Comparison of ENCODE assay signal across 20 cellular contexts in genomic region chr9:126621919-126622735, GRCh38. TPM values are rescaled to one million over a fixed set of nuclear protein-coding genes. Genes with fewer than 3 reads are reported as not detected.
"Had no signal": no experiment of that assay in that cellular context is flagged by ENCODE, and none has a peak within 500 bp of the region (broad histone marks: within the 10 kb centered on the region; RNA-seq: fewer than 3 reads in every experiment).

No MANE protein-coding gene starts in this region.

- H3K36me3 ChIP-seq: ascending aorta, gastrocnemius medialis, heart right ventricle, left ventricle myocardium inferior, pancreas, thoracic aorta had no signal

- ATAC-seq: activated naive CD8-positive, alpha-beta T cell treated with anti-CD3 and anti-CD28 coated beads, Interleukin-2, amount 50 U/mL, for 24 hours; gastrocnemius medialis; heart right ventricle; natural killer cell; pancreas had no signal

- H3K9me3 Mint-ChIP-seq: activated naive CD4-positive, alpha-beta T cell treated with anti-CD3 and anti-CD28 coated beads for 36 hours; activated naive CD8-positive, alpha-beta T cell treated with anti-CD3 and anti-CD28 coated beads, Interleukin-2, amount 50 U/mL, for 24 hours; activated T-helper 2 cell treated with anti-CD3 and anti-CD28 coated beads, Interferon-gamma antibody, Interleukin-2, Interleukin-4, amounts not matched to agents 10 μg/mL and 5 μg/mL and 100 μg/mL, durations not matched to agents 14 hours and 24 hours and 36 hours; natural killer cell had no signal

- H3K4me3 Mint-ChIP-seq: activated naive CD4-positive, alpha-beta T cell treated with anti-CD3 and anti-CD28 coated beads for 36 hours; activated naive CD8-positive, alpha-beta T cell treated with anti-CD3 and anti-CD28 coated beads, Interleukin-2, amount 50 U/mL, for 24 hours had no signal

- H3K4me3 ChIP-seq: ascending aorta, gastrocnemius medialis, heart right ventricle, left ventricle myocardium inferior, pancreas, thoracic aorta had no signal

- H3K27ac Mint-ChIP-seq: activated naive CD4-positive, alpha-beta T cell treated with anti-CD3 and anti-CD28 coated beads for 36 hours; activated naive CD8-positive, alpha-beta T cell treated with anti-CD3 and anti-CD28 coated beads, Interleukin-2, amount 50 U/mL, for 24 hours; activated T-helper 2 cell treated with anti-CD3 and anti-CD28 coated beads, Interferon-gamma antibody, Interleukin-2, Interleukin-4, amounts not matched to agents 10 μg/mL and 5 μg/mL and 100 μg/mL, durations not matched to agents 14 hours and 24 hours and 36 hours; natural killer cell had no signal

- H3K9me3 ChIP-seq: ascending aorta, gastrocnemius medialis, heart right ventricle, left ventricle myocardium inferior, pancreas, thoracic aorta had no signal

- H3K36me3 Mint-ChIP-seq: natural killer cell had no signal

- H3K27ac ChIP-seq: ascending aorta, gastrocnemius medialis, heart right ventricle, left ventricle myocardium inferior, pancreas, thoracic aorta had no signal

- H3K4me1 ChIP-seq: pancreas had no signal

- FAIRE-seq: pancreas had no signal

- DNase-seq: activated CD4-positive, CD25-positive, alpha-beta regulatory T cell treated with anti-CD3 and anti-CD28 coated beads, Interleukin-2, amount 50 U/mL, for 72 hours; activated naive CD4-positive, alpha-beta T cell treated with anti-CD3 and anti-CD28 coated beads for 36 hours; activated naive CD8-positive, alpha-beta T cell treated with anti-CD3 and anti-CD28 coated beads, Interleukin-2, amount 50 U/mL, for 24 hours; dermis blood vessel endothelial cell; erythroblast; gastrocnemius medialis; heart right ventricle; islet precursor cell; left ventricle myocardium inferior; mesenchymal stem cell; natural killer cell; stimulated activated CD4-positive, alpha-beta T cell treated with anti-CD3 and anti-CD28 coated beads, Interleukin-1b, Interleukin-23, amount 100 ng/mL, for 48 hours; T-helper 1 cell; T1000 had no signal

RNA-seq across cellular contexts. Expression of gene LMX1B, which starts 8.4 kb away (rescaled TPM):
- total RNA-seq: activated naive CD4-positive, alpha-beta T cell treated with anti-CD3 and anti-CD28 coated beads for 36 hours; activated T-helper 2 cell treated with anti-CD3 and anti-CD28 coated beads, Interferon-gamma antibody, Interleukin-2, Interleukin-4, amounts not matched to agents 10 μg/mL and 5 μg/mL and 100 μg/mL, durations not matched to agents 14 hours and 24 hours and 36 hours; chondrocyte; dermis blood vessel endothelial cell; natural killer cell; thoracic aorta; urinary bladder had no signal
